In genomic region chr1:239550178-239550577, GRCh38 we compare ENCODE assay signal across 22 cellular contexts.
"Had no signal": no experiment of that assay in that cellular context is flagged by ENCODE, and none has a peak within 500 bp of the region (broad histone marks: within the 10 kb centered on the region; RNA-seq: fewer than 3 reads in every experiment).

No MANE protein-coding gene starts in this region.

- H3K27me3 ChIP-seq: adrenal gland, dorsolateral prefrontal cortex, heart right ventricle, neural progenitor cell, tibial nerve had no signal

- FAIRE-seq: urothelium cell line had no signal

- H3K36me3 ChIP-seq: adrenal gland, heart right ventricle, neural progenitor cell, prostate gland, tibial nerve had no signal

- H3K27ac Mint-ChIP-seq: activated B cell treated with CpG ODN at 0.5 μM for 24 hours; activated CD4-positive, alpha-beta T cell treated with anti-CD3 and anti-CD28 coated beads, Interleukin-2, amount 10 ng/mL, durations not matched to agents 24 days and 14 days; activated naive CD4-positive, alpha-beta T cell treated with anti-CD3 and anti-CD28 coated beads, Interleukin-2, amount 10 ng/mL, durations not matched to agents 7 days and 5 days; memory B cell; naive B cell; neural progenitor cell; stimulated activated naive CD8-positive, alpha-beta T cell treated with anti-CD3 and anti-CD28 coated beads, Interleukin-15, Interleukin-2, amounts not matched to agents 100 ng/mL and 50 ng/mL, for 24 hours had no signal

- H3K9me3 Mint-ChIP-seq: activated B cell treated with CpG ODN at 0.5 μM for 24 hours; activated CD4-positive, alpha-beta T cell treated with anti-CD3 and anti-CD28 coated beads, Interleukin-2, amount 10 ng/mL, durations not matched to agents 24 days and 14 days had no signal

- H3K4me3 ChIP-seq: adrenal gland, dorsolateral prefrontal cortex, heart right ventricle, mucosa of descending colon, neural progenitor cell, prostate gland, tibial nerve had no signal

- H3K9me3 ChIP-seq: adrenal gland, mucosa of descending colon, prostate gland, tibial nerve had no signal

- DNase-seq: activated B cell treated with CpG ODN at 0.5 μM for 24 hours; activated CD4-positive, alpha-beta T cell treated with anti-CD3 and anti-CD28 coated beads, Interleukin-2, amount 10 ng/mL, durations not matched to agents 24 days and 14 days; activated CD8-positive, alpha-beta memory T cell treated with anti-CD3 and anti-CD28 coated beads, Interleukin-2, amount 50 U/mL, for 48 hours; activated effector memory CD4-positive, alpha-beta T cell treated with Interleukin-2 at 50 U/mL for 16 hours; activated naive CD4-positive, alpha-beta T cell treated with anti-CD3 and anti-CD28 coated beads, Interleukin-2, amount 10 ng/mL, durations not matched to agents 7 days and 5 days; activated T-cell treated with anti-CD3 and anti-CD28 coated beads, Interleukin-2, amount 50 U/mL, for 48 hours; adrenal gland; dorsolateral prefrontal cortex; heart right ventricle; left ventricle myocardium superior; mucosa of descending colon; naive B cell; right cardiac atrium; stimulated activated CD4-positive, alpha-beta T cell treated with anti-CD3 and anti-CD28 coated beads, Interleukin-2, amount 100 ng/mL, for 24 hours; T-helper 1 cell; T-helper 9 cell had no signal

- H3K4me3 Mint-ChIP-seq: activated B cell treated with CpG ODN at 0.5 μM for 24 hours; activated CD4-positive, alpha-beta T cell treated with anti-CD3 and anti-CD28 coated beads, Interleukin-2, amount 10 ng/mL, durations not matched to agents 24 days and 14 days; activated naive CD4-positive, alpha-beta T cell treated with anti-CD3 and anti-CD28 coated beads, Interleukin-2, amount 10 ng/mL, durations not matched to agents 7 days and 5 days; memory B cell; naive B cell; neural progenitor cell; stimulated activated naive CD8-positive, alpha-beta T cell treated with anti-CD3 and anti-CD28 coated beads, Interleukin-15, Interleukin-2, amounts not matched to agents 100 ng/mL and 50 ng/mL, for 24 hours had no signal

- H3K36me3 Mint-ChIP-seq: memory B cell, naive B cell had no signal

- H3K27ac ChIP-seq: adrenal gland, dorsolateral prefrontal cortex, heart right ventricle, neural progenitor cell, prostate gland, tibial nerve had no signal

- H3K27me3 Mint-ChIP-seq: activated B cell treated with CpG ODN at 0.5 μM for 24 hours; activated CD4-positive, alpha-beta T cell treated with anti-CD3 and anti-CD28 coated beads, Interleukin-2, amount 10 ng/mL, durations not matched to agents 24 days and 14 days; activated naive CD4-positive, alpha-beta T cell treated with anti-CD3 and anti-CD28 coated beads, Interleukin-2, amount 10 ng/mL, durations not matched to agents 7 days and 5 days; memory B cell; naive B cell; stimulated activated naive CD8-positive, alpha-beta T cell treated with anti-CD3 and anti-CD28 coated beads, Interleukin-15, Interleukin-2, amounts not matched to agents 100 ng/mL and 50 ng/mL, for 24 hours had no signal

- H3K4me1 Mint-ChIP-seq: memory B cell had no signal

- ATAC-seq: heart right ventricle, left ventricle myocardium superior, mucosa of descending colon, right cardiac atrium had no signal

- H3K4me1 ChIP-seq: adrenal gland, neural progenitor cell, prostate gland, tibial nerve had no signal
